ENCODE assay signal across 18 cellular contexts in genomic region chr22:41353862-41354575, GRCh38. TPM values are rescaled to one million over a fixed set of nuclear protein-coding genes. Genes with fewer than 3 reads are reported as not detected.
DNase-seq lines count a peak whose midpoint lies in the region; ATAC-seq, FAIRE-seq and TF ChIP-seq lines count a peak whose summit lies in the region.
"Had no signal": no experiment of that assay in that cellular context is flagged by ENCODE, and none has a peak within 500 bp of the region (broad histone marks: within the 10 kb centered on the region; RNA-seq: fewer than 3 reads in every experiment).

No MANE protein-coding gene starts in this region.

- no peak for TF ChIP-seq CTCF in H9 (conservative IDR thresholded peaks at IDR 0.05)
- no peak for TF ChIP-seq CTCF in K562 (IDR thresholded peaks at IDR 0.05 in 2 of 3, conservative IDR thresholded peaks at IDR 0.05 in 1 of 3; ENCODE audit: insufficient read depth in 2 of 3, low read depth in 1 of 3, low read length in 3 of 3)

- H3K9me3 Mint-ChIP-seq in T-helper 1 cell treated with Interleukin-12 subunit alpha and Interleukin-12 subunit beta and Interleukin-4 antibody, amounts not matched to agents 30 μg/mL and 1 μg/mL, for 36 hours, result no peaks in the 10 kb centered on the region
- H3K9me3 Mint-ChIP-seq in H9, result no peaks in the 10 kb centered on the region
- H3K9me3 Mint-ChIP-seq in stimulated activated memory B cell treated with anti-CD40 and anti-IgM and Interleukin-4, amounts not matched to agents 10 μg/mL and 1 μg/mL and 100 μg/mL, for 72 hours, result no peaks in the 10 kb centered on the region

- TF ChIP-seq EP300 in K562 (IDR thresholded peaks at IDR 0.05; ENCODE audit: low read length), result no peak

- H3K9me3 ChIP-seq in H9 (ENCODE audit: control insufficient read depth, low read depth, low read length) (no peaks in the 10 kb centered on the region), K562 (replicated peaks; ENCODE audit: control insufficient read depth, insufficient read depth, low read depth, low read length) (no peaks in the 10 kb centered on the region), neuronal stem cell (replicated peaks in 1 of 2; ENCODE audit: control insufficient read depth in 2 of 2, insufficient read depth in 1 of 2, low read depth in 1 of 2, low read length in 2 of 2) (no peaks in the 10 kb centered on the region)
- H3K9me3 ChIP-seq: HAP-1 had no signal

- H2BK5ac ChIP-seq in H9 (ENCODE audit: insufficient read length, low read length), result no peak overlapping the region
- peak overlapping the region; percentile 77 for H2BK5ac ChIP-seq in neuronal stem cell (ENCODE audit: low read length)

- H3K14ac ChIP-seq in H9 (ENCODE audit: insufficient read depth, low read length) (no peak overlapping the region; the same call in 1 of the 2 replicates), neuronal stem cell (ENCODE audit: low read length) (no peak overlapping the region)

- no TSS peak for BruUV-seq in K562 (replicated peaks; lab: Mats Ljungman, UMichigan)

- H2BK20ac ChIP-seq in H9 (ENCODE audit: low read depth, low read length, poor library complexity, severe bottlenecking), result no peak overlapping the region

- H3K4me3 Mint-ChIP-seq in T-helper 1 cell treated with Interleukin-12 subunit alpha and Interleukin-12 subunit beta and Interleukin-4 antibody, amounts not matched to agents 30 μg/mL and 1 μg/mL, for 36 hours, result no peak overlapping the region
- H3K4me3 Mint-ChIP-seq in H9, result no peak overlapping the region
- no peak overlapping the region for H3K4me3 Mint-ChIP-seq in stimulated activated memory B cell treated with anti-CD40 and anti-IgM and Interleukin-4, amounts not matched to agents 10 μg/mL and 1 μg/mL and 100 μg/mL, for 72 hours

- H3K4me1 Mint-ChIP-seq in T-helper 1 cell treated with Interleukin-12 subunit alpha and Interleukin-12 subunit beta and Interleukin-4 antibody, amounts not matched to agents 30 μg/mL and 1 μg/mL, for 36 hours (ENCODE audit: low read depth), result no peaks in the 10 kb centered on the region
- H3K4me1 Mint-ChIP-seq in H9, result peaks cover 2 to 11% of the 10 kb centered on the region in 2 experiments; a peak in 3 of 4 replicates
- no peaks in the 10 kb centered on the region for H3K4me1 Mint-ChIP-seq in stimulated activated memory B cell treated with anti-CD40 and anti-IgM and Interleukin-4, amounts not matched to agents 10 μg/mL and 1 μg/mL and 100 μg/mL, for 72 hours

- intact Hi-C loops in K562 (cut with micrococcal nuclease), result no loop called here

- CTCF ChIA-PET in K562 (lab: Yijun Ruan, JAX; ENCODE audit: low intra/inter-chr PET ratio), result no interaction called here

- peaks cover 3% of the 10 kb centered on the region for H3K23me2 ChIP-seq in H9 (ENCODE audit: insufficient read length, low read depth, low read length, poor library complexity, severe bottlenecking)

- FAIRE-seq in K562 (lab: Jason Lieb, UNC), result no peak
- FAIRE-seq: G401.6 had no signal

- no peaks in the 10 kb centered on the region for H3K9me1 ChIP-seq in K562 (ENCODE audit: control insufficient read depth, insufficient read depth, low read length)

- H3K27me3 ChIP-seq in H9 (ENCODE audit: insufficient read depth, low read length) (no peaks in the 10 kb centered on the region), K562 (ENCODE audit: control insufficient read depth in 2 of 2, insufficient read depth in 2 of 2, low read length in 2 of 2) (no peaks in the 10 kb centered on the region), neuronal stem cell (ENCODE audit: control insufficient read depth in 3 of 3, insufficient read depth in 3 of 3, low read depth in 1 of 3, low read length in 3 of 3) (no peaks in the 10 kb centered on the region)

- H3K4me3 ChIP-seq in K562 (no peak overlapping the region), neuronal stem cell (ENCODE audit: low read length in 2 of 2) (no peak overlapping the region)
- H3K4me3 ChIP-seq: HAP-1 had no signal

- H3K4me2 ChIP-seq in H9 (ENCODE audit: insufficient read depth, insufficient read length, low read length) (no peak overlapping the region), K562 (ENCODE audit: insufficient read depth, low read length) (no peak overlapping the region), neuronal stem cell (ENCODE audit: insufficient read depth, low read length, poor library complexity, severe bottlenecking) (no peak overlapping the region)

- H3K79me2 ChIP-seq in H9 (ENCODE audit: insufficient read depth, low read length) (no peaks in the 10 kb centered on the region), K562 (ENCODE audit: control insufficient read depth, insufficient read depth, low read length) (no peaks in the 10 kb centered on the region; the same call in 2 of the 3 replicates)

- H4K8ac ChIP-seq in H9 (replicated peaks; ENCODE audit: insufficient read length, low read depth, low read length) (no peak overlapping the region), neuronal stem cell (ENCODE audit: low read depth, low read length) (peak overlapping the region; percentile 82)

- H4K91ac ChIP-seq in H9 (ENCODE audit: insufficient read length, low read depth, low read length) (no peak overlapping the region), neuronal stem cell (ENCODE audit: low read depth, low read length, poor library complexity) (no peak overlapping the region)

- peak overlapping the region; percentile 5 for H3K27ac Mint-ChIP-seq in T-helper 1 cell treated with Interleukin-12 subunit alpha and Interleukin-12 subunit beta and Interleukin-4 antibody, amounts not matched to agents 30 μg/mL and 1 μg/mL, for 36 hours
- peak overlapping the region in 2 of 3 experiments; percentile 42 to 79; a peak in 3 of 7 replicates for H3K27ac Mint-ChIP-seq in H9
- no peak overlapping the region for H3K27ac Mint-ChIP-seq in stimulated activated memory B cell treated with anti-CD40 and anti-IgM and Interleukin-4, amounts not matched to agents 10 μg/mL and 1 μg/mL and 100 μg/mL, for 72 hours

- no peak overlapping the region for H2AFZ ChIP-seq in H9 (ENCODE audit: low read length)
- no peak overlapping the region for H2AFZ ChIP-seq in K562 (ENCODE audit: low read depth, low read length)
- H2AFZ ChIP-seq in neuronal stem cell (ENCODE audit: low read length), result no peak overlapping the region

- no peak overlapping the region for H3K23ac ChIP-seq in H9 (ENCODE audit: insufficient read length, low read depth, low read length)
- H3K23ac ChIP-seq in neuronal stem cell (ENCODE audit: low read depth, low read length, poor library complexity), result peak overlapping the region; percentile 8

- H3K36me3 ChIP-seq in K562 (ENCODE audit: control insufficient read depth, insufficient read depth, low read length), result peaks cover 84% of the 10 kb centered on the region; the same call in 2 of the 3 replicates
- H3K36me3 ChIP-seq in neuronal stem cell (replicated peaks in 1 of 2; ENCODE audit: control insufficient read depth in 2 of 2, insufficient read depth in 2 of 2, low read length in 2 of 2), result peaks cover 64 to 94% of the 10 kb centered on the region in 2 donors

- H4K5ac ChIP-seq in H9 (ENCODE audit: insufficient read length, low read depth, low read length), result no peak overlapping the region

- H4K20me1 ChIP-seq in H9 (ENCODE audit: control insufficient read depth, insufficient read depth, insufficient read length), result no peaks in the 10 kb centered on the region
- no peaks in the 10 kb centered on the region for H4K20me1 ChIP-seq in K562 (replicated peaks; ENCODE audit: control insufficient read depth, insufficient read depth, low read length)

- ATAC-seq in K562 (no peak; the same call in 2 of the 3 replicates), GM21515 (IDR thresholded peaks at IDR 0.05; ENCODE audit: unreplicated experiment) (no peak)
- no peak for ATAC-seq in stimulated activated memory B cell treated with anti-CD40 and anti-IgM and Interleukin-4, amounts not matched to agents 10 μg/mL and 1 μg/mL and 100 μg/mL, for 72 hours
- ATAC-seq: Panc1, Right ventricle myocardium inferior had no signal

- H3K36me3 Mint-ChIP-seq in T-helper 1 cell treated with Interleukin-12 subunit alpha and Interleukin-12 subunit beta and Interleukin-4 antibody, amounts not matched to agents 30 μg/mL and 1 μg/mL, for 36 hours (ENCODE audit: low read depth), result peaks cover 22% of the 10 kb centered on the region
- peaks cover 23 to 80% (median 62%) of the 10 kb centered on the region in 3 experiments; a peak in 6 of 7 replicates for H3K36me3 Mint-ChIP-seq in H9 (ENCODE audit: insufficient read depth in 1 of 3, low read depth in 3 of 3)
- peaks cover 76% of the 10 kb centered on the region for H3K36me3 Mint-ChIP-seq in stimulated activated memory B cell treated with anti-CD40 and anti-IgM and Interleukin-4, amounts not matched to agents 10 μg/mL and 1 μg/mL and 100 μg/mL, for 72 hours

- no CpG with 5 or more reads among the region's 10 CpGs for WGBS in H9 (ENCODE audit: extremely low coverage, insufficient read length, low lambda C conversion rate)
- 40% methylated on average over 9 of the region's 10 CpGs for WGBS in K562 (ENCODE audit: insufficient coverage, low coverage, missing lambda C conversion rate)
- no CpG with 5 or more reads among the region's 10 CpGs for WGBS in neuronal stem cell (ENCODE audit: extremely low coverage in 2 of 2, insufficient read length in 2 of 2, insufficient replicate concordance in 1 of 2), 2 donors

- H2BK15ac ChIP-seq in H9 (ENCODE audit: low read depth, low read length), result no peak overlapping the region
- no peak overlapping the region for H2BK15ac ChIP-seq in neuronal stem cell (ENCODE audit: low read length)

- H3K79me1 ChIP-seq in H9 (ENCODE audit: insufficient read depth, low read depth, low read length, poor library complexity, severe bottlenecking), result no peaks in the 10 kb centered on the region
- H3K79me1 ChIP-seq in neuronal stem cell (ENCODE audit: low read depth, low read length), result peaks cover 8% of the 10 kb centered on the region

- in situ Hi-C loops in K562 (cut with MboI), result no loop called here

- DNase-seq in T-helper 1 cell (no peak), H9 (no peak), K562 (ENCODE audit: extremely low read depth in 1 of 4, low spot score in 3 of 4) (peak in 3 of 4 experiments; percentile 27 to 49 (median 39)), neuronal stem cell (ENCODE audit: low spot score) (no peak)
- DNase-seq in effector CD8-positive, alpha-beta T cell (lab: John Stamatoyannopoulos, UW), result no peak
- DNase-seq: AML-193, DMS 273 treated with DMSO at 0.1 percent for 48 hours, NCI-H1105, NCI-H2081 had no signal

- H3K27ac ChIP-seq in H9 (ENCODE audit: insufficient read length, low read depth, low read length), result no peak overlapping the region
- no peak overlapping the region; the same call in 2 of the 3 replicates for H3K27ac ChIP-seq in K562 (ENCODE audit: extremely low read depth, low read depth, low read length)
- no peak overlapping the region for H3K27ac ChIP-seq in neuronal stem cell (replicated peaks; ENCODE audit: low read length)
- H3K27ac ChIP-seq: 22Rv1, C4-2B had no signal

- H2BK12ac ChIP-seq in H9 (ENCODE audit: insufficient read length, low read depth, low read length) (no peak overlapping the region), neuronal stem cell (ENCODE audit: low read length) (no peak overlapping the region)

- no peaks in the 10 kb centered on the region for H3K4me1 ChIP-seq in H9 (ENCODE audit: insufficient read depth, low read length)
- H3K4me1 ChIP-seq in K562 (replicated peaks in 1 of 2; ENCODE audit: control insufficient read depth in 2 of 2, insufficient read depth in 2 of 2, low read length in 2 of 2), result peaks cover 10 to 49% of the 10 kb centered on the region in 2 experiments; a peak in 4 of 5 replicates
- peaks cover 0 to 5% of the 10 kb centered on the region in 2 donors for H3K4me1 ChIP-seq in neuronal stem cell (ENCODE audit: control insufficient read depth in 2 of 2, insufficient read depth in 1 of 2, low read depth in 1 of 2, low read length in 2 of 2)
- H3K4me1 ChIP-seq: HAP-1 had no signal

- H3K9ac ChIP-seq in H9 (ENCODE audit: extremely low read depth, insufficient read length, low read length), result no peak overlapping the region
- peak overlapping the region in 1 of 2 experiments; percentile 36; a peak in 2 of 4 replicates for H3K9ac ChIP-seq in K562 (ENCODE audit: insufficient read depth in 1 of 2, low read depth in 2 of 2, low read length in 2 of 2)
- H3K9ac ChIP-seq in neuronal stem cell (ENCODE audit: low read depth, low read length, poor library complexity), result no peak overlapping the region

- POLR2A ChIA-PET in K562 (lab: Yijun Ruan, JAX), result interaction anchor here (0.7 to 1.1 kb wide), 2 partner anchors 9 to 52 kb away, joined by 3 read pairs; partner anchors contain the start of gene ZC3H7B

- H2AK5ac ChIP-seq in H9 (ENCODE audit: insufficient read length, low read length) (no peak overlapping the region), neuronal stem cell (ENCODE audit: low read depth, low read length) (no peak overlapping the region)

- H3K56ac ChIP-seq in H9 (ENCODE audit: insufficient read length, low read depth, low read length), result no peak overlapping the region

- no peaks in the 10 kb centered on the region for H3K27me3 Mint-ChIP-seq in T-helper 1 cell treated with Interleukin-12 subunit alpha and Interleukin-12 subunit beta and Interleukin-4 antibody, amounts not matched to agents 30 μg/mL and 1 μg/mL, for 36 hours (ENCODE audit: low read depth)
- H3K27me3 Mint-ChIP-seq in H9 (ENCODE audit: low read depth), result no peaks in the 10 kb centered on the region; the same call in 1 of the 2 replicates
- H3K27me3 Mint-ChIP-seq in stimulated activated memory B cell treated with anti-CD40 and anti-IgM and Interleukin-4, amounts not matched to agents 10 μg/mL and 1 μg/mL and 100 μg/mL, for 72 hours, result no peaks in the 10 kb centered on the region

- no peak for TF ChIP-seq POLR2A in K562 (conservative IDR thresholded peaks at IDR 0.05)

- no peak overlapping the region for H3K18ac ChIP-seq in H9 (ENCODE audit: insufficient read length, low read depth, low read length)
- no peak overlapping the region for H3K18ac ChIP-seq in neuronal stem cell (ENCODE audit: low read length)

- H3K4ac ChIP-seq in H9 (ENCODE audit: low read depth, low read length), result no peak overlapping the region
- H3K4ac ChIP-seq in neuronal stem cell (ENCODE audit: low read length), result no peak overlapping the region

- H2BK120ac ChIP-seq in H9 (ENCODE audit: low read depth, low read length, poor library complexity, severe bottlenecking) (no peak overlapping the region), neuronal stem cell (ENCODE audit: low read depth, low read length) (no peak overlapping the region)

- no peak for TF ChIP-seq RAD21 in K562 (CRISPR knock-in tag; conservative IDR thresholded peaks at IDR 0.05 in 1 of 2, IDR thresholded peaks at IDR 0.05 in 1 of 2)

- H3T11ph ChIP-seq in H9 (ENCODE audit: low read length), result no peak overlapping the region

RNA-seq across cellular contexts. Expression of gene TEF, which starts 27.7 kb away (rescaled TPM):
- total RNA-seq in H9 (2021) (17.7 and 17.9 TPM in 2 replicates), K562 (2014; rRNA removed) (1.2 and 2.0 TPM in 2 replicates), K562 (2014; rRNA removed; fragmentation: Illumina TruSeq; extraction: Trizol) (0.69 and 0.96 TPM in 2 replicates), K562 (2015; rRNA removed; fragmentation: Illumina TruSeq; extraction: Trizol) (0.68 and 0.76 TPM in 2 replicates), K562 (2021) (1.6 and 2.8 TPM in 2 replicates)
- total RNA-seq in K562 (2011; cell fraction: chromatin; rRNA removed; ENCODE audit: low replicate concordance), result 1.4 and 6.6 TPM in 2 replicates
- 2.4 and 2.8 TPM in 2 replicates for total RNA-seq in K562 (2011; cell fraction: nucleolus; rRNA removed)
- 1.9 and 3.0 TPM in 2 replicates for total RNA-seq in K562 (2011; cell fraction: nucleoplasm; rRNA removed)
- polyA plus RNA-seq in K562 (2011; rRNA removed) (3.1 and 3.2 TPM in 2 replicates), K562 (2014; fragmentation: Illumina TruSeq; extraction: Trizol) (1.8 and 2.1 TPM in 2 replicates), K562 (2014; fragmentation: Nextera tagmentation; extraction: Ambion mirVana) (under 1 TPM; 0.04 to 0.06 TPM), K562 (2014; rRNA removed) (0.90 and 1.4 TPM in 2 replicates)
- polyA plus RNA-seq in K562 (2011; cell fraction: cytosol; rRNA removed), result 1.4 and 4.5 TPM in 2 replicates
- 4.0 and 5.7 TPM in 2 replicates for polyA plus RNA-seq in K562 (2011; cell fraction: nucleus; rRNA removed)
- polyA plus RNA-seq in K562 (2012), result 0.30 and 0.72 TPM in 2 replicates
- polyA minus RNA-seq in K562 (2011; rRNA and poly(A)+ RNA removed), result 2.7 and 4.1 TPM in 2 replicates
- 0.67 and 1.4 TPM in 2 replicates for polyA minus RNA-seq in K562 (2011; cell fraction: cytosol; rRNA and poly(A)+ RNA removed)
- 0.67 and 1.2 TPM in 2 replicates for polyA minus RNA-seq in K562 (2011; cell fraction: nucleus; rRNA and poly(A)+ RNA removed)
- 15.1 TPM for polyA plus RNA-seq in neuronal stem cell (2013, experiment 1 of 2)
- 15.8 TPM for polyA plus RNA-seq in neuronal stem cell (2013, experiment 2 of 2)

RNA-seq across cellular contexts. Expression of gene ZC3H7B, which starts 52.7 kb away (rescaled TPM):
- total RNA-seq in H9 (2021) (67.0 and 69.3 TPM in 2 replicates), K562 (2014; rRNA removed) (35.2 and 41.1 TPM in 2 replicates), K562 (2014; rRNA removed; fragmentation: Illumina TruSeq; extraction: Trizol) (13.5 and 16.5 TPM in 2 replicates), K562 (2015; rRNA removed; fragmentation: Illumina TruSeq; extraction: Trizol) (25.8 and 26.8 TPM in 2 replicates), K562 (2021) (45.8 and 49.8 TPM in 2 replicates)
- total RNA-seq in K562 (2011; cell fraction: chromatin; rRNA removed; ENCODE audit: low replicate concordance), result 34.7 and 75.0 TPM in 2 replicates
- total RNA-seq in K562 (2011; cell fraction: nucleolus; rRNA removed), result 38.4 and 39.9 TPM in 2 replicates
- total RNA-seq in K562 (2011; cell fraction: nucleoplasm; rRNA removed), result 35.9 and 42.2 TPM in 2 replicates
- polyA plus RNA-seq in K562 (2011; rRNA removed) (19.0 and 25.6 TPM in 2 replicates), K562 (2014; fragmentation: Illumina TruSeq; extraction: Trizol) (30.6 and 40.0 TPM in 2 replicates), K562 (2014; fragmentation: Nextera tagmentation; extraction: Ambion mirVana) (under 1 TPM; 0.07 to 0.30 TPM), K562 (2014; rRNA removed) (38.6 and 39.0 TPM in 2 replicates)
- polyA plus RNA-seq in K562 (2011; cell fraction: cytosol; rRNA removed), result 18.6 and 31.1 TPM in 2 replicates
- polyA plus RNA-seq in K562 (2011; cell fraction: nucleus; rRNA removed), result 50.3 and 65.2 TPM in 2 replicates
- 35.9 and 39.0 TPM in 2 replicates for polyA plus RNA-seq in K562 (2012)
- polyA minus RNA-seq in K562 (2011; rRNA and poly(A)+ RNA removed), result 13.3 and 17.7 TPM in 2 replicates
- polyA minus RNA-seq in K562 (2011; cell fraction: cytosol; rRNA and poly(A)+ RNA removed), result 17.8 and 25.7 TPM in 2 replicates
- polyA minus RNA-seq in K562 (2011; cell fraction: nucleus; rRNA and poly(A)+ RNA removed), result 11.4 and 14.6 TPM in 2 replicates
- polyA plus RNA-seq in neuronal stem cell (2013, experiment 1 of 2), result 38.6 TPM
- polyA plus RNA-seq in neuronal stem cell (2013, experiment 2 of 2), result 38.4 TPM

Comparison
In these comparisons a context has a peak if more than half of its experiments do, and no peak if none do; other contexts are left out.
1. DNase-seq: peak in K562 (3 of 4); none in T-helper 1 cell (0 of 5), H9 (single experiment), neuronal stem cell (single experiment) and effector CD8-positive, alpha-beta T cell (single experiment).